1 cellular context compared by ENCODE assay signal in the genomic region with DNA sequence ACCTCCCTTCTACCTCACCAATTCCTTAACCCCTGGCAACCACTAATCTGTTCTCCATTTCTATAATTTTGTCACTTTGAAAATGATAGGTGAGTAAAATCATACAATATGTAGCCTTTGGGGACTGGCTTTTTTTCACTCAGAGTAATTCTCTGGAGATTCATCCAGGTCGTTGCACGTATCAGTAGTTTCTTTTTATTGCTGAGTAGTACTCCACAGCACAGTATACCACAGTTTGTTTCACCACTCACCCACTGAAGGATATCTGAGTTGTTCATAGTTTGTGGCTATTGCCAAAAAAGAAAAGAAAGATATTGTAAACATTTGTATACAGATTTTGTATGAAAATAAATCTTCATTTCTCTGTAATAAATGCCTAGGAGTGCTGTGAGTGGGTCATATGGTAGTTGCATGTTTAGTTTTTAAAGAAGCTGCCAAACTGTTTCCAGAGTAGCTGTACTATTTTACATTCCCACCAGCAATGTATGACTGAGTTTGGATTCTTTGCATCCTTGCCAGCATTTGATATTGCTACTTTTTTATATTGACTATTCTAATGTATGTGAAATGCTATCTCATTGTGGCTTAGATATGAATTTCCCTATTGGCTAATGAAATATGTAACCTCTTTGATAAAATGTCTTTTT.
TF ChIP-seq lines count a peak whose summit lies in the region.

No MANE protein-coding gene starts in this region.

TF ChIP-seq in GM12878, 131 proteins besides CTCF, POLR2A, EP300 and RAD21:
- no peak for TF ChIP-seq EZH2 (IDR thresholded peaks at IDR 0.05; ENCODE audit: borderline replicate concordance, control insufficient read depth, low read depth, low read length)
- TF ChIP-seq CBX5 (IDR thresholded peaks at IDR 0.05; ENCODE audit: low read depth): no peak
- TF ChIP-seq SMAD5 (IDR thresholded peaks at IDR 0.05; ENCODE audit: low read depth): no peak
- peak; percentile 9 for TF ChIP-seq MEF2B (IDR thresholded peaks at IDR 0.05; ENCODE audit: partially characterized antibody, poor library complexity, severe bottlenecking)
